ENCODE assay signal across 14 cellular contexts in genomic region chr14:105018414-105018813, GRCh38. TPM values are rescaled to one million over a fixed set of nuclear protein-coding genes. Genes with fewer than 3 reads are reported as not detected.
DNase-seq lines count a peak whose midpoint lies in the region; ATAC-seq and TF ChIP-seq lines count a peak whose summit lies in the region.
"Had no signal": no experiment of that assay in that cellular context is flagged by ENCODE, and none has a peak within 500 bp of the region (broad histone marks: within the 10 kb centered on the region; RNA-seq: fewer than 3 reads in every experiment).

No MANE protein-coding gene starts in this region.

- H3K9ac ChIP-seq in OCI-LY3 (ENCODE audit: low read length): no peak overlapping the region

- H3K79me2 ChIP-seq in OCI-LY3 (ENCODE audit: low read length): peaks cover 89% of the 10 kb centered on the region

- peak overlapping the region; percentile 31 for H3K4me2 ChIP-seq in OCI-LY3 (ENCODE audit: low read length)

- no peaks in the 10 kb centered on the region for H3K27me3 ChIP-seq in breast epithelium
- no peaks in the 10 kb centered on the region for H3K27me3 ChIP-seq in OCI-LY3 (ENCODE audit: low read depth, low read length)
- H3K27me3 ChIP-seq: heart left ventricle had no signal

- POLR2A ChIA-PET in MCF 10A (lab: Yijun Ruan, JAX): interaction anchor here (0.6 to 18.5 kb wide), 8 partner anchors 10 to 69 kb away, joined by 4 to 636 read pairs (median 8); partner anchors contain the start of genes AHNAK2 and CLBA1

- H3K27ac Mint-ChIP-seq in MCF 10A (ENCODE audit: low read depth, unreplicated experiment): peak overlapping the region; percentile 86
- H3K27ac Mint-ChIP-seq in chondrocyte (ENCODE audit: unreplicated experiment): peak overlapping the region; percentile 49
- peak overlapping the region in 1 of 2 donors; percentile 96 for H3K27ac Mint-ChIP-seq in stimulated activated naive CD8-positive, alpha-beta T cell treated with anti-CD3 and anti-CD28 coated beads, Interleukin-15, amount 100 ng/mL, for 72 hours
- H3K27ac Mint-ChIP-seq: B cell had no signal

- no peak overlapping the region for H3K27ac ChIP-seq in breast epithelium
- no peak overlapping the region for H3K27ac ChIP-seq in OCI-LY3 (ENCODE audit: low read length)
- H3K27ac ChIP-seq: heart left ventricle, thoracic aorta had no signal

- BruUV-seq in MCF 10A (replicated peaks; lab: Mats Ljungman, UMichigan): no TSS peak

- H3K27me3 Mint-ChIP-seq in MCF 10A (ENCODE audit: insufficient read depth, unreplicated experiment) (no peaks in the 10 kb centered on the region), chondrocyte (ENCODE audit: low read depth) (no peaks in the 10 kb centered on the region)
- no peaks in the 10 kb centered on the region for H3K27me3 Mint-ChIP-seq in stimulated activated naive CD8-positive, alpha-beta T cell treated with anti-CD3 and anti-CD28 coated beads, Interleukin-15, amount 100 ng/mL, for 72 hours
- H3K27me3 Mint-ChIP-seq: B cell had no signal

- no peak for TF ChIP-seq CTCF in MCF 10A (IDR thresholded peaks at IDR 0.05; ENCODE audit: unreplicated experiment)
- no peak for TF ChIP-seq CTCF in breast epithelium (IDR thresholded peaks at IDR 0.05)
- TF ChIP-seq CTCF in OCI-LY3 (IDR thresholded peaks at IDR 0.05; ENCODE audit: low read depth, low read length): no peak
- TF ChIP-seq CTCF in chondrocyte (IDR thresholded peaks at IDR 0.05): no peak

- DNase-seq in MCF 10A (ENCODE audit: unreplicated experiment): no peak
- no peak for DNase-seq in breast epithelium (ENCODE audit: low spot score in 2 of 2)
- DNase-seq in chondrocyte (ENCODE audit: low spot score): no peak
- no peak for DNase-seq in stimulated activated naive CD8-positive, alpha-beta T cell treated with anti-CD3 and anti-CD28 coated beads, Interleukin-15, amount 100 ng/mL, for 72 hours
- no peak for DNase-seq in NCI-H1048 (lab: John Stamatoyannopoulos, UW)
- no peak for DNase-seq in DMS53 (lab: John Stamatoyannopoulos, UW)
- no peak for DNase-seq in HuH-7 (ENCODE audit: low spot score)
- DNase-seq: anterior cingulate cortex, heart left ventricle, SHP77 treated with DMSO at 0.1 percent for 48 hours had no signal

- H3K9me3 Mint-ChIP-seq in MCF 10A (ENCODE audit: unreplicated experiment): no peaks in the 10 kb centered on the region
- H3K9me3 Mint-ChIP-seq in chondrocyte (ENCODE audit: low read depth): no peaks in the 10 kb centered on the region
- no peaks in the 10 kb centered on the region for H3K9me3 Mint-ChIP-seq in stimulated activated naive CD8-positive, alpha-beta T cell treated with anti-CD3 and anti-CD28 coated beads, Interleukin-15, amount 100 ng/mL, for 72 hours

- H3K4me3 Mint-ChIP-seq in MCF 10A (ENCODE audit: unreplicated experiment): peak overlapping the region; percentile 29
- peak overlapping the region; percentile 87 for H3K4me3 Mint-ChIP-seq in chondrocyte (ENCODE audit: unreplicated experiment)
- H3K4me3 Mint-ChIP-seq in stimulated activated naive CD8-positive, alpha-beta T cell treated with anti-CD3 and anti-CD28 coated beads, Interleukin-15, amount 100 ng/mL, for 72 hours: peak overlapping the region; percentile 88 to 92

- no peak for ATAC-seq in stimulated activated naive CD8-positive, alpha-beta T cell treated with anti-CD3 and anti-CD28 coated beads, Interleukin-15, amount 100 ng/mL, for 72 hours
- ATAC-seq: heart left ventricle had no signal

- CTCF ChIA-PET in MCF 10A (lab: Yijun Ruan, JAX): interaction anchor here (0.6 to 10.3 kb wide), 6 partner anchors 24 to 463 kb away, joined by 3 to 96 read pairs (median 8); no protein-coding TSS in a partner anchor

- H3K4me1 ChIP-seq in breast epithelium (peaks cover 5 to 9% of the 10 kb centered on the region in 2 donors), OCI-LY3 (ENCODE audit: low read length) (peaks cover 58% of the 10 kb centered on the region)

- H3K9me3 ChIP-seq in breast epithelium (no peaks in the 10 kb centered on the region), OCI-LY3 (ENCODE audit: insufficient read depth, low read length) (no peaks in the 10 kb centered on the region)
- H3K9me3 ChIP-seq: heart left ventricle, thoracic aorta had no signal

- H3K4me1 Mint-ChIP-seq in MCF 10A (ENCODE audit: insufficient read depth, unreplicated experiment) (peaks cover 50% of the 10 kb centered on the region), chondrocyte (ENCODE audit: low read depth) (peaks cover 82% of the 10 kb centered on the region)
- peaks cover 90% of the 10 kb centered on the region for H3K4me1 Mint-ChIP-seq in stimulated activated naive CD8-positive, alpha-beta T cell treated with anti-CD3 and anti-CD28 coated beads, Interleukin-15, amount 100 ng/mL, for 72 hours

- intact Hi-C loops in MCF 10A (cut with micrococcal nuclease) (no loop called here), breast epithelium (cut with DNase I; ENCODE audit: low total_unique reads) (no loop called here)

- H3K36me3 Mint-ChIP-seq in MCF 10A (ENCODE audit: insufficient read depth, unreplicated experiment) (peaks cover 36% of the 10 kb centered on the region), chondrocyte (ENCODE audit: low read depth) (peaks cover 2% of the 10 kb centered on the region)

- no peak overlapping the region for H2AFZ ChIP-seq in OCI-LY3 (ENCODE audit: low read depth, low read length)

- peaks cover 68% of the 10 kb centered on the region for H4K20me1 ChIP-seq in OCI-LY3 (ENCODE audit: insufficient read depth, low read length)

- H3K4me3 ChIP-seq in breast epithelium: no peak overlapping the region
- no peak overlapping the region for H3K4me3 ChIP-seq in OCI-LY3 (ENCODE audit: low read length)
- H3K4me3 ChIP-seq: thoracic aorta had no signal

- no peak for TF ChIP-seq POLR2A in breast epithelium (IDR thresholded peaks at IDR 0.05)

- H3K36me3 ChIP-seq in breast epithelium (no peaks in the 10 kb centered on the region), OCI-LY3 (replicated peaks; ENCODE audit: low read depth, low read length) (peaks cover 43% of the 10 kb centered on the region)
- H3K36me3 ChIP-seq: heart left ventricle, thoracic aorta had no signal

RNA-seq across cellular contexts. Expression of gene CDCA4, which starts 2.5 kb away (rescaled TPM):
- 29.3 and 33.0 TPM in 2 replicates for total RNA-seq in MCF 10A (2022)
- total RNA-seq in breast epithelium: 10 to 100 TPM in 2 of 3 donors, 1 to 10 TPM in 1; 5.1 to 10.4 (median 10.2) TPM
- total RNA-seq in chondrocyte: 15.6 to 18.8 TPM (median 18.0 TPM) in 3 replicates

RNA-seq across cellular contexts. Expression of gene CLBA1, which starts 32.8 kb away (rescaled TPM):
- total RNA-seq in MCF 10A (2022): 20.3 and 24.3 TPM in 2 replicates
- total RNA-seq in breast epithelium: 10 to 100 TPM in 1 of 3 donors, 1 to 10 TPM in 2; 4.5 to 17.0 (median 8.8) TPM
- total RNA-seq in chondrocyte: 6.0 to 6.3 TPM (median 6.3 TPM) in 3 replicates

RNA-seq across cellular contexts. Expression of gene AHNAK2, which starts 40.2 kb away (rescaled TPM):
- total RNA-seq in MCF 10A (2022): 218 and 286 TPM in 2 replicates
- 10 to 100 TPM; 15.1 to 46.7 (median 19.3) TPM for total RNA-seq in breast epithelium
- 271 to 361 TPM (median 274 TPM) in 3 replicates for total RNA-seq in chondrocyte
- total RNA-seq: B cell had no signal

RNA-seq across cellular contexts. Expression of gene GPR132, which starts 46.8 kb away (rescaled TPM):
- total RNA-seq in MCF 10A (2022) (0.42 TPM in 1 of 2 replicates, not detected in the other), breast epithelium (1 to 10 TPM; 1.3 to 2.9 (median 1.8) TPM), chondrocyte (0.23 to 0.48 TPM (median 0.30 TPM) in 3 replicates)
- total RNA-seq: NCI-H460 had no signal

Comparison
In these comparisons a context has a peak if more than half of its experiments do, and no peak if none do; other contexts are left out.
1. H3K4me3 Mint-ChIP-seq: peak in every context shown above with its lines; median percentile 90 in stimulated activated naive CD8-positive, alpha-beta T cell treated with anti-CD3 and anti-CD28 coated beads, Interleukin-15, amount 100 ng/mL, for 72 hours; 87 in chondrocyte; 29 in MCF 10A.